8 cellular contexts compared by ENCODE assay signal in the genomic region with DNA sequence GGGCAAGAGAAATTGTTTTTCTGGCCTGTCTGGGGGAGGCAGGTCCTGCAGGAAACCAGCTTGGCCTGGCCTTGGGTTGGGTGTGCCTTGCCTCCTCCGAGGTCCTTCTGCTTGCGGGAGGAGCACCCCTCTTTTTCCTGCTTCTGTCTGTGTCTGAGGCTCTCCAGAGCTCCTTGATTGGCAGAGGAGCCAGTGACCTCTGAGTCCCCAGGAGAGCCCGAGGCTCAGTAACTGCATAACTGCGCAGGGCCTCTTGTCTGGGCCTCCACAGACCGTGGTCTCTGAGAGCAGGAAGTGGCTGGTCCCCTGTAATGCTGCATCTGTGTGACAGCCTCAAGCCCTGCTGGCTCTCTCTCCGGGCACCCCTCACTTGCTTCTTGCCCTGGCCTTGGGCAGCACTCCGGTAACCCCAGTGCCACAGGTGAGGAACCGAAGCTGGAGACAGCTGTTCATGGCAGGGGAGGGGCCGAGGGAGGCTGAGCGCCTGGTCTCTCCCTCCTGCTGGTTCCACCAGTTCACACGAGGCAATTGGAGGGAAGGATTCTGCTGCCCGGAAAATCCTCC. TPM values are rescaled to one million over a fixed set of nuclear protein-coding genes. Genes with fewer than 3 reads are reported as not detected.
DNase-seq lines count a peak whose midpoint lies in the region; ATAC-seq, FAIRE-seq and TF ChIP-seq lines count a peak whose summit lies in the region.

No MANE protein-coding gene starts in this region.

- no peak overlapping the region for H2AFZ ChIP-seq in ACC112 (ENCODE audit: low read length, unreplicated experiment)
- no peak overlapping the region for H2AFZ ChIP-seq in GM12878 (ENCODE audit: control insufficient read depth, low read depth, low read length)

- H3K27ac Mint-ChIP-seq in mesothelial cell of epicardium, result peak overlapping the region; percentile 78

- H3K36me3 Mint-ChIP-seq in mesothelial cell of epicardium, result no peaks in the 10 kb centered on the region

- H3K9me3 ChIP-seq in HUES6 (ENCODE audit: control insufficient read depth, insufficient read depth, low read depth, low read length) (no peaks in the 10 kb centered on the region), GM12878 (replicated peaks; ENCODE audit: control insufficient read depth, insufficient read depth, low read length) (no peaks in the 10 kb centered on the region)

- DNase-seq in GM12878 (ENCODE audit: low read depth, low spot score), result no peak
- no peak for DNase-seq in mesothelial cell of epicardium (ENCODE audit: low spot score in 2 of 2, unreplicated experiment in 2 of 2)
- no peak for DNase-seq in Kasumi-1 (lab: John Stamatoyannopoulos, UW)

- 0 out of 2 replicates have a peak, but pooled peaks have one; percentile 48 for TF ChIP-seq POLR2A in GM12878 (IDR thresholded peaks at IDR 0.05; ENCODE audit: low read depth, low read length)

- TF ChIP-seq CTCF in GM12878 (IDR thresholded peaks at IDR 0.05 in 2 of 3, conservative IDR thresholded peaks at IDR 0.05 in 1 of 3; ENCODE audit: control insufficient read depth in 2 of 3, extremely low read depth in 1 of 3, insufficient read depth in 1 of 3, low read depth in 3 of 3, low read length in 3 of 3) (no peak), mesothelial cell of epicardium (IDR thresholded peaks at IDR 0.05; ENCODE audit: unreplicated experiment) (no peak)

- peak overlapping the region; percentile 84 for H3K27ac ChIP-seq in ACC112 (ENCODE audit: low read depth, low read length)
- H3K27ac ChIP-seq in HUES6 (ENCODE audit: low read depth, low read length), result no peak overlapping the region
- H3K27ac ChIP-seq in GM12878 (ENCODE audit: control insufficient read depth, insufficient read depth), result peak overlapping the region; percentile 91

- no peak for TF ChIP-seq RAD21 in GM12878 (IDR thresholded peaks at IDR 0.05; ENCODE audit: insufficient read depth, low read depth, low read length)

- peaks cover 41% of the 10 kb centered on the region for H3K4me1 ChIP-seq in ACC112 (ENCODE audit: control insufficient read depth, insufficient read depth, low read length, unreplicated experiment)
- H3K4me1 ChIP-seq in HUES6 (ENCODE audit: control insufficient read depth, insufficient read depth, low read length), result peaks cover 33% of the 10 kb centered on the region
- peaks cover 28% of the 10 kb centered on the region for H3K4me1 ChIP-seq in GM12878 (ENCODE audit: control insufficient read depth, insufficient read depth, low read length)

- no peaks in the 10 kb centered on the region for H3K9me3 Mint-ChIP-seq in mesothelial cell of epicardium

- H3K4me2 ChIP-seq in GM12878 (ENCODE audit: control insufficient read depth, insufficient read depth), result peak overlapping the region; percentile 93

- H3K4me3 ChIP-seq in ACC112 (ENCODE audit: low read depth, low read length) (peak overlapping the region; percentile 98), HUES6 (ENCODE audit: low read depth, low read length) (peak overlapping the region; percentile 90), GM12878 (peak overlapping the region; percentile 96)

- H3K27me3 ChIP-seq in ACC112 (ENCODE audit: insufficient read depth, low read length) (no peaks in the 10 kb centered on the region), HUES6 (ENCODE audit: control insufficient read depth, insufficient read depth, low read length) (no peaks in the 10 kb centered on the region), GM12878 (replicated peaks in 1 of 2; ENCODE audit: control insufficient read depth in 2 of 2, insufficient read depth in 2 of 2, low read length in 1 of 2) (no peaks in the 10 kb centered on the region)

- H3K4me1 Mint-ChIP-seq in mesothelial cell of epicardium, result peaks cover 25% of the 10 kb centered on the region

- CTCF ChIA-PET in GM12878 (lab: Yijun Ruan, JAX), result no interaction called here

- TF ChIP-seq EP300 in GM12878 (IDR thresholded peaks at IDR 0.05; ENCODE audit: borderline replicate concordance in 1 of 2, control insufficient read depth in 1 of 2, low read depth in 2 of 2, low read length in 2 of 2), result no peak

- in situ Hi-C loops in GM12878 (cut with MboI), result no loop called here

- WGBS in GM12878 (ENCODE audit: insufficient coverage, insufficient replicate concordance, low lambda C conversion rate, missing lambda C conversion rate), result 6% methylated on average over 12 of the region's 12 CpGs

- FAIRE-seq in GM12878 (lab: Jason Lieb, UNC), result peak; percentile 27

- SMC1A ChIA-PET in GM12878 (lab: Charles Lee; ENCODE audit: uncharacterized antibody, unreplicated experiment), result no interaction called here

- H3K36me3 ChIP-seq in ACC112 (ENCODE audit: insufficient read depth, low read length), result no peaks in the 10 kb centered on the region
- H3K36me3 ChIP-seq in HUES6 (ENCODE audit: control insufficient read depth, insufficient read depth, low read length), result peaks cover 11% of the 10 kb centered on the region; the same call in 1 of the 2 replicates
- peaks cover 0 to 4% of the 10 kb centered on the region in 2 experiments; a peak in 3 of 4 replicates for H3K36me3 ChIP-seq in GM12878 (ENCODE audit: control insufficient read depth in 2 of 2, insufficient read depth in 2 of 2, low read length in 1 of 2)

- RAD21 ChIA-PET in GM12878 (lab: Charles Lee; ENCODE audit: unreplicated experiment), result interaction anchor here (0.5 kb wide), 1 partner anchor 854 kb away, joined by 3 read pairs; no protein-coding TSS in a partner anchor

- intact Hi-C loops in GM12878 (cut with micrococcal nuclease; ENCODE audit: unreplicated experiment), result loop anchor here (5.0 kb wide), 2 partner anchors 38 to 108 kb away; a partner anchor contains a TSS

- H3K27me3 Mint-ChIP-seq in mesothelial cell of epicardium (ENCODE audit: low read depth), result no peaks in the 10 kb centered on the region

- H3K4me3 Mint-ChIP-seq in mesothelial cell of epicardium, result peak overlapping the region; percentile 81

- POLR2A ChIA-PET in GM12878 (lab: Charles Lee), result interaction anchor here (1.3 kb wide), 1 partner anchor 60 kb away, joined by 3 read pairs; no protein-coding TSS in a partner anchor

- H3K79me2 ChIP-seq in ACC112 (ENCODE audit: control insufficient read depth, insufficient read depth, low read length, unreplicated experiment), result peaks cover 73% of the 10 kb centered on the region
- H3K79me2 ChIP-seq in GM12878 (ENCODE audit: control insufficient read depth, insufficient read depth, low read length), result peaks cover 62% of the 10 kb centered on the region

- no peaks in the 10 kb centered on the region; the same call in 1 of the 2 replicates for H4K20me1 ChIP-seq in GM12878 (ENCODE audit: control insufficient read depth, insufficient read depth)

- no TSS peak for BruUV-seq in GM12878 (replicated peaks; lab: Mats Ljungman, UMichigan)

- H3K9ac ChIP-seq in HUES6 (ENCODE audit: low read length), result peak overlapping the region; percentile 88
- peak overlapping the region; percentile 86 for H3K9ac ChIP-seq in GM12878 (ENCODE audit: control insufficient read depth, insufficient read depth, low read length)

- ATAC-seq in GM12878 (no peak), HG03280 (IDR thresholded peaks at IDR 0.05; ENCODE audit: unreplicated experiment) (no peak), GM18907 (IDR thresholded peaks at IDR 0.05; ENCODE audit: unreplicated experiment) (no peak), HG03139 (IDR thresholded peaks at IDR 0.05; ENCODE audit: unreplicated experiment) (no peak)

RNA-seq across cellular contexts. Expression of a gene that starts 1.6 kb away (rescaled TPM):
- 70.5 and 96.8 TPM in 2 replicates for total RNA-seq in GM12878 (2013; cell fraction: nucleolus; rRNA removed)
- total RNA-seq in GM12878 (2014; rRNA removed), result 30.3 and 35.8 TPM in 2 replicates
- total RNA-seq in GM12878 (2014; rRNA removed; fragmentation: Illumina TruSeq; extraction: Trizol), result 6.9 and 8.0 TPM in 2 replicates
- total RNA-seq in GM12878 (2021), result 66.7 and 78.5 TPM in 2 replicates
- 4.9 TPM for polyA plus RNA-seq in GM12878 (2011; ENCODE audit: low read depth)
- 4.4 and 12.8 TPM in 2 replicates for polyA plus RNA-seq in GM12878 (2011; rRNA removed)
- 15.5 and 29.7 TPM in 2 replicates for polyA plus RNA-seq in GM12878 (2011; cell fraction: cytosol; rRNA removed)
- polyA plus RNA-seq in GM12878 (2011; cell fraction: nucleus; rRNA removed), result 103 and 157 TPM in 2 replicates
- 25.2 and 27.2 TPM in 2 replicates for polyA plus RNA-seq in GM12878 (2012)
- 0.62 and 3.8 TPM in 2 replicates for polyA plus RNA-seq in GM12878 (2014; fragmentation: Illumina TruSeq; extraction: Trizol)
- polyA plus RNA-seq in GM12878 (2014; fragmentation: Nextera tagmentation; extraction: Ambion mirVana), result 1 to 10 TPM in 1 of 2 experiments, under 1 TPM in 1; 0.40 to 1.1 TPM
- 40.2 and 48.8 TPM in 2 replicates for polyA plus RNA-seq in GM12878 (2014; rRNA removed)
- polyA plus RNA-seq in GM12878 (2016; fragmentation: Nextera tagmentation; extraction: Ambion mirVana), result 1 to 10 TPM; 7.7 to 8.6 TPM
- 10.8 and 27.2 TPM in 2 replicates for polyA minus RNA-seq in GM12878 (2011; rRNA and poly(A)+ RNA removed)
- 25.5 and 28.9 TPM in 2 replicates for polyA minus RNA-seq in GM12878 (2011; cell fraction: cytosol; rRNA and poly(A)+ RNA removed)
- 14.6 and 33.4 TPM in 2 replicates for polyA minus RNA-seq in GM12878 (2011; cell fraction: nucleus; rRNA and poly(A)+ RNA removed)
- total RNA-seq in mesothelial cell of epicardium, result 48.2 to 49.1 TPM (median 48.7 TPM) in 3 replicates

RNA-seq across cellular contexts. Expression of a gene that starts 31.1 kb away (rescaled TPM):
- not detected in 2 replicates for total RNA-seq in GM12878 (2013; cell fraction: nucleolus; rRNA removed)
- total RNA-seq in GM12878 (2014; rRNA removed), result not detected in 2 replicates
- total RNA-seq in GM12878 (2014; rRNA removed; fragmentation: Illumina TruSeq; extraction: Trizol), result not detected in 2 replicates
- not detected in 2 replicates for total RNA-seq in GM12878 (2021)
- polyA plus RNA-seq in GM12878 (2011; ENCODE audit: low read depth), result not detected
- not detected in 2 replicates for polyA plus RNA-seq in GM12878 (2011; rRNA removed)
- polyA plus RNA-seq in GM12878 (2011; cell fraction: cytosol; rRNA removed), result not detected in 2 replicates
- not detected in 2 replicates for polyA plus RNA-seq in GM12878 (2011; cell fraction: nucleus; rRNA removed)
- not detected in 2 replicates for polyA plus RNA-seq in GM12878 (2012)
- not detected in 2 replicates for polyA plus RNA-seq in GM12878 (2014; fragmentation: Illumina TruSeq; extraction: Trizol)
- polyA plus RNA-seq in GM12878 (2014; fragmentation: Nextera tagmentation; extraction: Ambion mirVana), result not detected
- polyA plus RNA-seq in GM12878 (2014; rRNA removed), result not detected in 2 replicates
- not detected for polyA plus RNA-seq in GM12878 (2016; fragmentation: Nextera tagmentation; extraction: Ambion mirVana)
- not detected in 2 replicates for polyA minus RNA-seq in GM12878 (2011; rRNA and poly(A)+ RNA removed)
- polyA minus RNA-seq in GM12878 (2011; cell fraction: cytosol; rRNA and poly(A)+ RNA removed), result not detected in 2 replicates
- not detected in 2 replicates for polyA minus RNA-seq in GM12878 (2011; cell fraction: nucleus; rRNA and poly(A)+ RNA removed)
- 0.25 TPM in 1 of 3 replicates, not detected in the others for total RNA-seq in mesothelial cell of epicardium

RNA-seq across cellular contexts. Expression of a gene that starts 37.7 kb away (rescaled TPM):
- total RNA-seq in GM12878 (2013; cell fraction: nucleolus; rRNA removed), result 8.6 and 10.5 TPM in 2 replicates
- total RNA-seq in GM12878 (2014; rRNA removed), result 1.1 and 1.5 TPM in 2 replicates
- 0.13 and 0.18 TPM in 2 replicates for total RNA-seq in GM12878 (2014; rRNA removed; fragmentation: Illumina TruSeq; extraction: Trizol)
- total RNA-seq in GM12878 (2021), result 0.67 and 0.72 TPM in 2 replicates
- polyA plus RNA-seq in GM12878 (2011; ENCODE audit: low read depth), result 0.54 TPM
- 0.35 and 0.57 TPM in 2 replicates for polyA plus RNA-seq in GM12878 (2011; rRNA removed)
- polyA plus RNA-seq in GM12878 (2011; cell fraction: cytosol; rRNA removed), result 0.79 and 0.85 TPM in 2 replicates
- 4.8 and 5.7 TPM in 2 replicates for polyA plus RNA-seq in GM12878 (2011; cell fraction: nucleus; rRNA removed)
- 1.6 TPM in 2 replicates for polyA plus RNA-seq in GM12878 (2012)
- 0.07 TPM in 1 of 2 replicates, not detected in the other for polyA plus RNA-seq in GM12878 (2014; fragmentation: Illumina TruSeq; extraction: Trizol)
- polyA plus RNA-seq in GM12878 (2014; fragmentation: Nextera tagmentation; extraction: Ambion mirVana), result not detected
- 0.97 and 1.1 TPM in 2 replicates for polyA plus RNA-seq in GM12878 (2014; rRNA removed)
- under 1 TPM in 1 of 2 experiments, not detected in 1; 0.52 TPM for polyA plus RNA-seq in GM12878 (2016; fragmentation: Nextera tagmentation; extraction: Ambion mirVana)
- polyA minus RNA-seq in GM12878 (2011; rRNA and poly(A)+ RNA removed), result 0.29 and 0.52 TPM in 2 replicates
- 0.53 TPM in 1 of 2 replicates, not detected in the other for polyA minus RNA-seq in GM12878 (2011; cell fraction: cytosol; rRNA and poly(A)+ RNA removed)
- 2.0 and 3.3 TPM in 2 replicates for polyA minus RNA-seq in GM12878 (2011; cell fraction: nucleus; rRNA and poly(A)+ RNA removed)
- 2.3 to 3.0 TPM (median 2.7 TPM) in 3 replicates for total RNA-seq in mesothelial cell of epicardium

RNA-seq across cellular contexts. Expression of a gene that starts 40.7 kb away (rescaled TPM):
- 39.2 and 47.0 TPM in 2 replicates for total RNA-seq in GM12878 (2013; cell fraction: nucleolus; rRNA removed)
- total RNA-seq in GM12878 (2014; rRNA removed) (15.5 and 17.5 TPM in 2 replicates), GM12878 (2014; rRNA removed; fragmentation: Illumina TruSeq; extraction: Trizol) (4.5 and 5.5 TPM in 2 replicates), GM12878 (2021) (24.0 and 31.3 TPM in 2 replicates), mesothelial cell of epicardium (78.5 to 86.7 TPM (median 84.8 TPM) in 3 replicates)
- polyA plus RNA-seq in GM12878 (2011; ENCODE audit: low read depth), result 3.2 TPM
- polyA plus RNA-seq in GM12878 (2011; rRNA removed) (2.0 and 5.7 TPM in 2 replicates), GM12878 (2014; fragmentation: Illumina TruSeq; extraction: Trizol) (1.9 and 4.4 TPM in 2 replicates), GM12878 (2014; fragmentation: Nextera tagmentation; extraction: Ambion mirVana) (1 to 10 TPM in 1 of 2 experiments, not detected in 1; 1.8 TPM), GM12878 (2014; rRNA removed) (26.6 and 28.5 TPM in 2 replicates), GM12878 (2016; fragmentation: Nextera tagmentation; extraction: Ambion mirVana) (10 to 100 TPM; 25.6 to 30.7 TPM)
- 7.9 and 14.6 TPM in 2 replicates for polyA plus RNA-seq in GM12878 (2011; cell fraction: cytosol; rRNA removed)
- 62.1 and 85.8 TPM in 2 replicates for polyA plus RNA-seq in GM12878 (2011; cell fraction: nucleus; rRNA removed)
- polyA plus RNA-seq in GM12878 (2012), result 12.2 and 13.2 TPM in 2 replicates
- 7.8 and 15.8 TPM in 2 replicates for polyA minus RNA-seq in GM12878 (2011; rRNA and poly(A)+ RNA removed)
- 6.1 and 7.1 TPM in 2 replicates for polyA minus RNA-seq in GM12878 (2011; cell fraction: cytosol; rRNA and poly(A)+ RNA removed)
- 16.1 and 27.3 TPM in 2 replicates for polyA minus RNA-seq in GM12878 (2011; cell fraction: nucleus; rRNA and poly(A)+ RNA removed)
